In the genomic region with DNA sequence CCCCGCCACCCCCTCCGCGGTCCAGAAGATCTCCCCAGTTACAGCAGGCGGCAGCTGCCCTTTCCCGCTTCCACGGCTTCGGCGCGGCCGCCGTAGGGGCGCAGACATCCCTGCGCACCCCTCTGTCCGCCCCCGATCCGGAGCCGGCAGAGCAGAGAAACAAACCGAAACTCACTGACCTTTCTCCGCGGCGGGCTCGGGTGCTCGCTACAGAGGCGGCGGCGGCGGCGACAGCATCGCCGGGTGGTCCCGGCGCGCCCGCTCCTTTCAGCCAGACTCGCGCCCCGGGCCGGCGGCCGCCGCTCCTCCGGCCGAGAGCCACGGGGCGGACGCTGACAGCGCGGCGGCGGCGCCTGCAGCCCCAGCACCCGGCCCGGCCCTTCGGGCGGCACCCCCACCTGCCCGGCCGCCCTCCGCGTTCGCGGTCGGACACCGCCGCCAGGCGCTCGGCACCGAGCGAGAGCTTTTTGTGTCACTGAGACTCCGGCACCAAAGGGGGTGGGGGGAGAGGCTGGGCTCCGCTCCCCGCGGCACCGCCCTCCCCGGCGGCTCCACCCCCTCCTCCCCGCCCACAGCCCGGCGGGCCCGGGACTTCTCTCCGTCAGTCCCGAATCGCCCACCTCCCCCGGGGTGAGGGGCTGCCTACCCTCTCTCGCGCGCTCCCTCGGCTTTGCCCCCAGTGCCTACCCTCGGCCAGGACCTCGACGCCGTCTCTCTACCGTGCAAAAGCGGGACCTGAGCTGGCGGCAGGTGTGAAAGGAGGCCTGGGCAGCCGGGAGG, we compare ENCODE assay signal across 8 cellular contexts. TPM values are rescaled to one million over a fixed set of nuclear protein-coding genes. Genes with fewer than 3 reads are reported as not detected.
DNase-seq lines count a peak whose midpoint lies in the region; ATAC-seq and TF ChIP-seq lines count a peak whose summit lies in the region.

No MANE protein-coding gene starts in this region.

- peaks cover 44% of the 10 kb centered on the region for H3K4me1 Mint-ChIP-seq in nephron progenitor cell
- H3K4me1 Mint-ChIP-seq in stimulated activated naive CD8-positive, alpha-beta T cell treated with anti-CD3 and anti-CD28 coated beads, Interleukin-15, Interleukin-2, amounts not matched to agents 100 ng/mL and 50 ng/mL, for 24 hours (ENCODE audit: low read depth) = peaks cover 14% of the 10 kb centered on the region

- CTCF ChIA-PET in PC-3 (lab: Charles Lee) = interaction anchor here (0.6 to 0.7 kb wide), 2 partner anchors 135 to 1908 kb away, joined by 3 read pairs; no protein-coding TSS in a partner anchor

- H3K9ac ChIP-seq in PC-3 (ENCODE audit: low read length) = no peak overlapping the region; the same call in 1 of the 2 replicates

- peaks cover 43% of the 10 kb centered on the region for H3K27me3 Mint-ChIP-seq in nephron progenitor cell (ENCODE audit: low read depth, poor library complexity)
- H3K27me3 Mint-ChIP-seq in stimulated activated naive CD8-positive, alpha-beta T cell treated with anti-CD3 and anti-CD28 coated beads, Interleukin-15, Interleukin-2, amounts not matched to agents 100 ng/mL and 50 ng/mL, for 24 hours = peaks cover 62% of the 10 kb centered on the region

- no peaks in the 10 kb centered on the region for H3K9me3 ChIP-seq in PC-3 (ENCODE audit: low read length)

- no peaks in the 10 kb centered on the region for H3K9me2 ChIP-seq in PC-3 (replicated peaks; ENCODE audit: low read length)

- POLR2A ChIA-PET in PC-3 (lab: Charles Lee; ENCODE audit: unreplicated experiment) = no interaction called here

- H3K36me3 ChIP-seq in PC-3 (ENCODE audit: low read depth, low read length) = no peaks in the 10 kb centered on the region

- BruUV-seq in PC-3 (replicated peaks; lab: Mats Ljungman, UMichigan) = no TSS peak

- H3K4me2 ChIP-seq in PC-3 (ENCODE audit: low read length) = peak overlapping the region; percentile 87

- H3K36me3 Mint-ChIP-seq in nephron progenitor cell (ENCODE audit: low read depth) = peaks cover 24% of the 10 kb centered on the region
- H3K36me3 Mint-ChIP-seq in stimulated activated naive CD8-positive, alpha-beta T cell treated with anti-CD3 and anti-CD28 coated beads, Interleukin-15, Interleukin-2, amounts not matched to agents 100 ng/mL and 50 ng/mL, for 24 hours (ENCODE audit: low read depth) = no peaks in the 10 kb centered on the region

- no peaks in the 10 kb centered on the region for H4K20me1 ChIP-seq in PC-3 (ENCODE audit: low read length)

- TF ChIP-seq CTCF in C4-2B (conservative IDR thresholded peaks at IDR 0.05) (peak; percentile 61), PC-3 (conservative IDR thresholded peaks at IDR 0.05; ENCODE audit: low read depth, low read length) (no peak), fibroblast of villous mesenchyme (IDR thresholded peaks at IDR 0.05; ENCODE audit: insufficient read depth, low read depth, low read length) (peak; percentile 16), nephron progenitor cell (IDR thresholded peaks at IDR 0.05) (no peak)

- peak; percentile 81 for ATAC-seq in GM19395 (IDR thresholded peaks at IDR 0.05; ENCODE audit: unreplicated experiment)
- ATAC-seq in HG03469 (IDR thresholded peaks at IDR 0.05; ENCODE audit: unreplicated experiment) = peak; percentile 91
- ATAC-seq in PC-3 = peak; percentile 89

- peak overlapping the region; percentile 97 for H2AFZ ChIP-seq in PC-3 (ENCODE audit: low read length)

- H3K27ac Mint-ChIP-seq in nephron progenitor cell = no peak overlapping the region
- no peak overlapping the region for H3K27ac Mint-ChIP-seq in stimulated activated naive CD8-positive, alpha-beta T cell treated with anti-CD3 and anti-CD28 coated beads, Interleukin-15, Interleukin-2, amounts not matched to agents 100 ng/mL and 50 ng/mL, for 24 hours

- intact Hi-C loops in PC-3 (cut with micrococcal nuclease) = loop anchor here (10.0 kb wide), 1 partner anchor 309 kb away; no protein-coding TSS in a partner anchor

- peak overlapping the region; percentile 74 for H3K4me3 ChIP-seq in PC-3 (ENCODE audit: low read length)
- peak overlapping the region; percentile 82 for H3K4me3 ChIP-seq in fibroblast of villous mesenchyme (ENCODE audit: low read depth, low read length)

- H3K27me3 ChIP-seq in PC-3 (ENCODE audit: low read length) = no peaks in the 10 kb centered on the region

- peaks cover 12% of the 10 kb centered on the region for H3K4me1 ChIP-seq in PC-3 (ENCODE audit: insufficient read depth, low read length)

- no peaks in the 10 kb centered on the region for H3K79me2 ChIP-seq in PC-3 (ENCODE audit: low read length)

- DNase-seq in PC-3 = peak; percentile 62
- peak; percentile 60 for DNase-seq in activated effector memory CD4-positive, alpha-beta T cell treated with Interleukin-2 at 50 U/mL for 16 hours
- DNase-seq in fibroblast of villous mesenchyme (ENCODE audit: low read depth) = peak; percentile 75
- DNase-seq in nephron progenitor cell = peak; percentile 85

- H3K9me3 Mint-ChIP-seq in nephron progenitor cell = peaks cover 11% of the 10 kb centered on the region
- no peaks in the 10 kb centered on the region for H3K9me3 Mint-ChIP-seq in stimulated activated naive CD8-positive, alpha-beta T cell treated with anti-CD3 and anti-CD28 coated beads, Interleukin-15, Interleukin-2, amounts not matched to agents 100 ng/mL and 50 ng/mL, for 24 hours

- H3F3A ChIP-seq in PC-3 (ENCODE audit: low read length, unreplicated experiment) = no peaks in the 10 kb centered on the region

- peak overlapping the region; percentile 86 for H3K4me3 Mint-ChIP-seq in nephron progenitor cell
- peak overlapping the region; percentile 81 for H3K4me3 Mint-ChIP-seq in stimulated activated naive CD8-positive, alpha-beta T cell treated with anti-CD3 and anti-CD28 coated beads, Interleukin-15, Interleukin-2, amounts not matched to agents 100 ng/mL and 50 ng/mL, for 24 hours

- H3K27ac ChIP-seq in C4-2B = peak overlapping the region; percentile 54
- H3K27ac ChIP-seq in PC-3 (ENCODE audit: low read length) = no peak overlapping the region

RNA-seq across cellular contexts. Expression of gene RNF152, which starts 1.4 kb away (rescaled TPM):
- total RNA-seq in PC-3 (2014; rRNA removed) = 2.0 and 2.8 TPM in 2 replicates
- total RNA-seq in fibroblast of villous mesenchyme = 11.7 and 17.4 TPM in 2 replicates

Comparison
In these comparisons a context has a peak if more than half of its experiments do, and no peak if none do; other contexts are left out.
1. CTCF ChIP-seq: peak in C4-2B (single experiment) and fibroblast of villous mesenchyme (single experiment); none in PC-3 (single experiment) and nephron progenitor cell (single experiment).
2. Peak in every context shown above with its lines, with median percentiles within 50 percentile points of each other: ATAC-seq and DNase-seq.